In the genomic region with DNA sequence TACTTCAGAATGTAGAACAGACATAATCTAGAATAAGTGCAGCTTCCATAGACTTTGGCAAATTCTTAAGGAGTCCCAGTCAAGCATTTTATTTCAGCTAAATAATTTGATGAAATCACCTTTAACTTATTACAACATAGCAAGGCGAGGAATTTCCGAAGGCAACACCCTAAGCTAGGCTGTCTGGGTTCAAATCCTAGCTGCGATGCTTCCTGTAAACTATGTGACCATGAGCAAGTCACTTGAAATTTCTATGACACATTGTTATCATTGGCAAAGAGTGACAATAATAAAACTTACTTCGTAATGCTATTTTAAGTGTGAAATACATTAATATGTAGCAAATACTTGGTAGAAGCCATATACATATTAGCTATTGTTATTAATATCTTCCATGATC, we compare ENCODE assay signal across 17 cellular contexts.
A peak's percentile ranks its signal among the peaks of the same experiment; 100 is the strongest.
DNase-seq lines count a peak whose midpoint lies in the region; ATAC-seq and TF ChIP-seq lines count a peak whose summit lies in the region.
"Had no signal": no experiment of that assay in that cellular context is flagged by ENCODE, and none has a peak within 500 bp of the region (broad histone marks: within the 10 kb centered on the region; RNA-seq: fewer than 3 reads in every experiment).

No MANE protein-coding gene starts in this region.

- H3K27me3 Mint-ChIP-seq in activated CD8-positive, alpha-beta T cell treated with anti-CD3 and anti-CD28 coated beads, Interleukin-2, amount 10 ng/mL, durations not matched to agents 7 days and 5 days (ENCODE audit: low read depth) = no peaks in the 10 kb centered on the region
- H3K27me3 Mint-ChIP-seq: CD4-positive, alpha-beta memory T cell had no signal

- CTCF ChIA-PET in activated CD8-positive, alpha-beta T cell treated with anti-CD3 and anti-CD28 coated beads, Interleukin-2, amount 10 ng/mL, durations not matched to agents 7 days and 5 days (lab: Charles Lee) = no interaction called here

- no peaks in the 10 kb centered on the region for H3K9me3 ChIP-seq in MM.1S (replicated peaks; ENCODE audit: insufficient read depth, low read length)
- H3K9me3 ChIP-seq: BLaER1 had no signal

- H3K27ac ChIP-seq in brain microvascular endothelial cell (no peak overlapping the region), MM.1S (ENCODE audit: low read length) (no peak overlapping the region)
- H3K27ac ChIP-seq: BLaER1 had no signal

- no peak overlapping the region for H3K27ac Mint-ChIP-seq in activated CD8-positive, alpha-beta T cell treated with anti-CD3 and anti-CD28 coated beads, Interleukin-2, amount 10 ng/mL, durations not matched to agents 7 days and 5 days
- H3K27ac Mint-ChIP-seq: CD14-positive monocyte; CD4-positive, alpha-beta memory T cell; HFFc6 had no signal

- H3F3A ChIP-seq in MM.1S (ENCODE audit: insufficient read depth, low read length) = no peaks in the 10 kb centered on the region

- H3K4me3 Mint-ChIP-seq in activated CD8-positive, alpha-beta T cell treated with anti-CD3 and anti-CD28 coated beads, Interleukin-2, amount 10 ng/mL, durations not matched to agents 7 days and 5 days = no peak overlapping the region
- H3K4me3 Mint-ChIP-seq: CD14-positive monocyte; CD4-positive, alpha-beta memory T cell; HFFc6 had no signal

- in situ Hi-C loops in brain microvascular endothelial cell (cut with HindIII; ENCODE audit: low pct_ligation_motif_present, low sequenced_read_pairs) = no loop called here

- peak; percentile 5 for DNase-seq in LHCN-M2 (ENCODE audit: low read depth)
- peak; percentile 16 for DNase-seq in brain microvascular endothelial cell
- DNase-seq in fibroblast of pulmonary artery (ENCODE audit: low read depth) = peak; percentile 6
- no peak for DNase-seq in T-helper 9 cell
- no peak for DNase-seq in MM.1S
- no peak for DNase-seq in T-helper 2 cell
- DNase-seq in activated CD8-positive, alpha-beta T cell treated with anti-CD3 and anti-CD28 coated beads, Interleukin-2, amount 10 ng/mL, durations not matched to agents 7 days and 5 days = no peak
- DNase-seq: CD4-positive, alpha-beta memory T cell; DMS153; DMS79; GDM1; GOT3; H7; HFFc6 had no signal

- ATAC-seq in activated CD8-positive, alpha-beta T cell treated with anti-CD3 and anti-CD28 coated beads, Interleukin-2, amount 10 ng/mL, durations not matched to agents 7 days and 5 days = no peak
- ATAC-seq: HCT116 had no signal

- H3K4me2 ChIP-seq in MM.1S (ENCODE audit: low read depth, low read length) = no peak overlapping the region
- H3K4me2 ChIP-seq: BLaER1 had no signal

- H4K20me1 ChIP-seq in MM.1S (ENCODE audit: insufficient read depth, low read length) = no peaks in the 10 kb centered on the region
- H4K20me1 ChIP-seq: BLaER1 had no signal

- no peak overlapping the region for H2AFZ ChIP-seq in MM.1S (ENCODE audit: low read length)

- H3K4me3 ChIP-seq in brain microvascular endothelial cell (ENCODE audit: low read depth, low read length) (no peak overlapping the region), fibroblast of pulmonary artery (replicated peaks; ENCODE audit: low read depth, low read length) (no peak overlapping the region), MM.1S (ENCODE audit: low read length) (no peak overlapping the region)
- H3K4me3 ChIP-seq: BLaER1 had no signal

- H3K9ac ChIP-seq in MM.1S (ENCODE audit: low read length) = no peak overlapping the region
- H3K9ac ChIP-seq: BLaER1 had no signal

- no peaks in the 10 kb centered on the region for H3K4me1 Mint-ChIP-seq in activated CD8-positive, alpha-beta T cell treated with anti-CD3 and anti-CD28 coated beads, Interleukin-2, amount 10 ng/mL, durations not matched to agents 7 days and 5 days (ENCODE audit: low read depth)
- H3K4me1 Mint-ChIP-seq: CD14-positive monocyte; CD4-positive, alpha-beta memory T cell had no signal

- no peaks in the 10 kb centered on the region for H3K9me3 Mint-ChIP-seq in activated CD8-positive, alpha-beta T cell treated with anti-CD3 and anti-CD28 coated beads, Interleukin-2, amount 10 ng/mL, durations not matched to agents 7 days and 5 days (ENCODE audit: insufficient read depth)
- H3K9me3 Mint-ChIP-seq: CD14-positive monocyte, HFFc6 had no signal

- no peaks in the 10 kb centered on the region for H3K4me1 ChIP-seq in MM.1S (ENCODE audit: low read length)
- H3K4me1 ChIP-seq: BLaER1 had no signal

- no peaks in the 10 kb centered on the region for H3K79me2 ChIP-seq in MM.1S (ENCODE audit: low read length)

- no peaks in the 10 kb centered on the region for H3K9me2 ChIP-seq in MM.1S (replicated peaks; ENCODE audit: insufficient read depth, low read length)

- H3K36me3 Mint-ChIP-seq in activated CD8-positive, alpha-beta T cell treated with anti-CD3 and anti-CD28 coated beads, Interleukin-2, amount 10 ng/mL, durations not matched to agents 7 days and 5 days (ENCODE audit: low read depth) = no peaks in the 10 kb centered on the region
- H3K36me3 Mint-ChIP-seq: CD14-positive monocyte; CD4-positive, alpha-beta memory T cell had no signal

- H3K27me3 ChIP-seq in brain microvascular endothelial cell (replicated peaks) (no peaks in the 10 kb centered on the region), MM.1S (replicated peaks; ENCODE audit: insufficient read depth, low read length) (no peaks in the 10 kb centered on the region)

- no peaks in the 10 kb centered on the region for H3K36me3 ChIP-seq in brain microvascular endothelial cell (replicated peaks)
- no peaks in the 10 kb centered on the region for H3K36me3 ChIP-seq in MM.1S (replicated peaks; ENCODE audit: insufficient read depth, low read length)
- H3K36me3 ChIP-seq: BLaER1 had no signal

- POLR2A ChIA-PET in activated CD8-positive, alpha-beta T cell treated with anti-CD3 and anti-CD28 coated beads, Interleukin-2, amount 10 ng/mL, durations not matched to agents 7 days and 5 days (lab: Charles Lee) = no interaction called here

- TF ChIP-seq CTCF in brain microvascular endothelial cell (IDR thresholded peaks at IDR 0.05; ENCODE audit: low read depth, low read length, missing control alignments) (no peak), fibroblast of pulmonary artery (IDR thresholded peaks at IDR 0.05; ENCODE audit: low read length, missing control alignments) (no peak), MM.1S (IDR thresholded peaks at IDR 0.05; ENCODE audit: low read length) (no peak)

Comparison
In these comparisons a context has a peak if more than half of its experiments do, and no peak if none do; other contexts are left out.
1. DNase-seq: peak in LHCN-M2 (single experiment), brain microvascular endothelial cell (single experiment) and fibroblast of pulmonary artery (single experiment); none in T-helper 9 cell (single experiment), MM.1S (single experiment), T-helper 2 cell (0 of 5) and activated CD8-positive, alpha-beta T cell treated with anti-CD3 and anti-CD28 coated beads, Interleukin-2, amount 10 ng/mL, durations not matched to agents 7 days and 5 days (single experiment).